Comparison of ENCODE assay signal across 9 cellular contexts in genomic region chr17:77778636-77779524, GRCh38.
DNase-seq lines count a peak whose midpoint lies in the region; ATAC-seq and TF ChIP-seq lines count a peak whose summit lies in the region.
"Had no signal": no experiment of that assay in that cellular context is flagged by ENCODE, and none has a peak within 500 bp of the region (broad histone marks: within the 10 kb centered on the region; RNA-seq: fewer than 3 reads in every experiment).

No MANE protein-coding gene starts in this region.

- H3K4me3 ChIP-seq in BE2C (ENCODE audit: low read depth, low read length): peak overlapping the region; percentile 8
- no peak overlapping the region for H3K4me3 ChIP-seq in epithelial cell of esophagus (ENCODE audit: low read length)
- H3K4me3 ChIP-seq in neuronal stem cell (ENCODE audit: low read length in 2 of 2): no peak overlapping the region

- H3K36me3 Mint-ChIP-seq in activated CD4-positive, alpha-beta T cell treated with anti-CD3 and anti-CD28 coated beads, Interleukin-2, amount 10 ng/mL, durations not matched to agents 24 days and 14 days (ENCODE audit: low read depth): no peaks in the 10 kb centered on the region
- H3K36me3 Mint-ChIP-seq in activated CD4-positive, alpha-beta memory T cell treated with anti-CD3 and anti-CD28 coated beads for 36 hours: no peaks in the 10 kb centered on the region
- H3K36me3 Mint-ChIP-seq: activated naive CD4-positive, alpha-beta T cell treated with anti-CD3 and anti-CD28 coated beads, Interleukin-2, amount 50 U/mL, for 24 hours had no signal

- no peak overlapping the region for H4K8ac ChIP-seq in neuronal stem cell (ENCODE audit: low read depth, low read length)

- peak overlapping the region; percentile 60 for H2BK5ac ChIP-seq in neuronal stem cell (ENCODE audit: low read length)

- H3K4me1 ChIP-seq in BE2C (peaks cover 33% of the 10 kb centered on the region), neuronal stem cell (ENCODE audit: control insufficient read depth in 2 of 2, insufficient read depth in 1 of 2, low read depth in 1 of 2, low read length in 2 of 2) (peaks cover 0 to 27% of the 10 kb centered on the region in 2 donors)

- H3K27me3 ChIP-seq in BE2C: no peaks in the 10 kb centered on the region
- peaks cover 0 to 2% (median 0%) of the 10 kb centered on the region in 3 experiments for H3K27me3 ChIP-seq in neuronal stem cell (ENCODE audit: control insufficient read depth in 3 of 3, insufficient read depth in 3 of 3, low read depth in 1 of 3, low read length in 3 of 3)

- peak overlapping the region; percentile 88 for H2AK5ac ChIP-seq in neuronal stem cell (ENCODE audit: low read depth, low read length)

- H3K9me3 ChIP-seq in BE2C: no peaks in the 10 kb centered on the region
- H3K9me3 ChIP-seq in neuronal stem cell (replicated peaks in 1 of 2; ENCODE audit: control insufficient read depth in 2 of 2, insufficient read depth in 1 of 2, low read depth in 1 of 2, low read length in 2 of 2): peaks cover 0 to 2% of the 10 kb centered on the region in 2 donors

- no peak overlapping the region for H3K4me3 Mint-ChIP-seq in activated CD4-positive, alpha-beta T cell treated with anti-CD3 and anti-CD28 coated beads, Interleukin-2, amount 10 ng/mL, durations not matched to agents 24 days and 14 days
- H3K4me3 Mint-ChIP-seq in activated CD4-positive, alpha-beta memory T cell treated with anti-CD3 and anti-CD28 coated beads for 36 hours: no peak overlapping the region
- H3K4me3 Mint-ChIP-seq: activated naive CD4-positive, alpha-beta T cell treated with anti-CD3 and anti-CD28 coated beads, Interleukin-2, amount 50 U/mL, for 24 hours had no signal

- no peak overlapping the region for H3K27ac Mint-ChIP-seq in activated CD4-positive, alpha-beta T cell treated with anti-CD3 and anti-CD28 coated beads, Interleukin-2, amount 10 ng/mL, durations not matched to agents 24 days and 14 days
- no peak overlapping the region for H3K27ac Mint-ChIP-seq in activated CD4-positive, alpha-beta memory T cell treated with anti-CD3 and anti-CD28 coated beads for 36 hours
- H3K27ac Mint-ChIP-seq: activated naive CD4-positive, alpha-beta T cell treated with anti-CD3 and anti-CD28 coated beads, Interleukin-2, amount 50 U/mL, for 24 hours had no signal

- H3K23ac ChIP-seq in neuronal stem cell (ENCODE audit: low read depth, low read length, poor library complexity): peak overlapping the region; percentile 14

- no peak for TF ChIP-seq CTCF in BE2C (IDR thresholded peaks at IDR 0.05; ENCODE audit: low read depth, low read length)
- TF ChIP-seq CTCF in epithelial cell of esophagus (IDR thresholded peaks at IDR 0.05; ENCODE audit: insufficient read depth, low read depth, low read length, missing control alignments): no peak

- no peaks in the 10 kb centered on the region for H3K9me3 Mint-ChIP-seq in activated CD4-positive, alpha-beta T cell treated with anti-CD3 and anti-CD28 coated beads, Interleukin-2, amount 10 ng/mL, durations not matched to agents 24 days and 14 days
- H3K9me3 Mint-ChIP-seq in activated CD4-positive, alpha-beta memory T cell treated with anti-CD3 and anti-CD28 coated beads for 36 hours: no peaks in the 10 kb centered on the region
- H3K9me3 Mint-ChIP-seq: activated naive CD4-positive, alpha-beta T cell treated with anti-CD3 and anti-CD28 coated beads, Interleukin-2, amount 50 U/mL, for 24 hours had no signal

- POLR2A ChIA-PET in activated CD4-positive, alpha-beta memory T cell treated with anti-CD3 and anti-CD28 coated beads for 36 hours (lab: Charles Lee): no interaction called here

- no peaks in the 10 kb centered on the region for H3K27me3 Mint-ChIP-seq in activated CD4-positive, alpha-beta T cell treated with anti-CD3 and anti-CD28 coated beads, Interleukin-2, amount 10 ng/mL, durations not matched to agents 24 days and 14 days
- no peaks in the 10 kb centered on the region for H3K27me3 Mint-ChIP-seq in activated CD4-positive, alpha-beta memory T cell treated with anti-CD3 and anti-CD28 coated beads for 36 hours
- H3K27me3 Mint-ChIP-seq: activated naive CD4-positive, alpha-beta T cell treated with anti-CD3 and anti-CD28 coated beads, Interleukin-2, amount 50 U/mL, for 24 hours had no signal

- intact Hi-C loops in activated CD4-positive, alpha-beta T cell treated with anti-CD3 and anti-CD28 coated beads, Interleukin-2, amount 10 ng/mL, durations not matched to agents 24 days and 14 days (cut with micrococcal nuclease): no loop called here
- intact Hi-C loops in activated CD4-positive, alpha-beta memory T cell treated with anti-CD3 and anti-CD28 coated beads for 36 hours (cut with micrococcal nuclease): no loop called here

- H3K27ac ChIP-seq in neuronal stem cell (replicated peaks; ENCODE audit: low read length): no peak overlapping the region

- H3K4me2 ChIP-seq in neuronal stem cell (ENCODE audit: insufficient read depth, low read length, poor library complexity, severe bottlenecking): no peak overlapping the region

- H4K91ac ChIP-seq in neuronal stem cell (ENCODE audit: low read depth, low read length, poor library complexity): peak overlapping the region; percentile 69

- H2BK15ac ChIP-seq in neuronal stem cell (ENCODE audit: low read length): peak overlapping the region; percentile 76

- H3K79me1 ChIP-seq in neuronal stem cell (ENCODE audit: low read depth, low read length): no peaks in the 10 kb centered on the region

- WGBS in neuronal stem cell (ENCODE audit: extremely low coverage in 2 of 2, insufficient read length in 2 of 2, insufficient replicate concordance in 1 of 2), 2 donors: no CpG with 5 or more reads among the region's 17 CpGs

- peak; percentile 28 for DNase-seq in BE2C
- peak; percentile 63 for DNase-seq in NCI-H446 treated with DMSO at 0.1 percent for 48 hours (lab: John Stamatoyannopoulos, UW)
- DNase-seq in epithelial cell of esophagus (ENCODE audit: low read depth): peak; percentile 5
- no peak for DNase-seq in neuronal stem cell (ENCODE audit: low spot score)
- no peak for DNase-seq in activated CD4-positive, alpha-beta T cell treated with anti-CD3 and anti-CD28 coated beads, Interleukin-2, amount 10 ng/mL, durations not matched to agents 24 days and 14 days
- no peak for DNase-seq in activated CD4-positive, alpha-beta memory T cell treated with anti-CD3 and anti-CD28 coated beads for 36 hours
- no peak for DNase-seq in activated CD8-positive, alpha-beta memory T cell treated with anti-CD3 and anti-CD28 coated beads, Interleukin-2, amount 50 U/mL, for 4 hours

- peaks cover 8% of the 10 kb centered on the region for H3K4me1 Mint-ChIP-seq in activated CD4-positive, alpha-beta T cell treated with anti-CD3 and anti-CD28 coated beads, Interleukin-2, amount 10 ng/mL, durations not matched to agents 24 days and 14 days
- H3K4me1 Mint-ChIP-seq in activated CD4-positive, alpha-beta memory T cell treated with anti-CD3 and anti-CD28 coated beads for 36 hours (ENCODE audit: low read depth): peaks cover 10% of the 10 kb centered on the region

- H3K9ac ChIP-seq in neuronal stem cell (ENCODE audit: low read depth, low read length, poor library complexity): peak overlapping the region; percentile 37

- H3K14ac ChIP-seq in neuronal stem cell (ENCODE audit: low read length): peak overlapping the region; percentile 47

- no peaks in the 10 kb centered on the region for H3K36me3 ChIP-seq in BE2C
- no peaks in the 10 kb centered on the region for H3K36me3 ChIP-seq in neuronal stem cell (replicated peaks in 1 of 2; ENCODE audit: control insufficient read depth in 2 of 2, insufficient read depth in 2 of 2, low read length in 2 of 2)

- no peak for ATAC-seq in GM18873 (IDR thresholded peaks at IDR 0.05; ENCODE audit: low FRiP score, unreplicated experiment)

- CTCF ChIA-PET in activated CD4-positive, alpha-beta memory T cell treated with anti-CD3 and anti-CD28 coated beads for 36 hours (lab: Charles Lee): interaction anchor here (0.6 kb wide), 1 partner anchor 216 kb away, joined by 3 read pairs; no protein-coding TSS in a partner anchor

- peak overlapping the region; percentile 4 for H3K4ac ChIP-seq in neuronal stem cell (ENCODE audit: low read length)

- no peak overlapping the region for H2AFZ ChIP-seq in neuronal stem cell (ENCODE audit: low read length)

- H2BK120ac ChIP-seq in neuronal stem cell (ENCODE audit: low read depth, low read length): peak overlapping the region; percentile 82

- H2BK12ac ChIP-seq in neuronal stem cell (ENCODE audit: low read length): peak overlapping the region; percentile 89

- peak overlapping the region; percentile 80 for H3K18ac ChIP-seq in neuronal stem cell (ENCODE audit: low read length)

Comparison
In these comparisons a context has a peak if more than half of its experiments do, and no peak if none do; other contexts are left out.
1. DNase-seq: peak in BE2C (single experiment), NCI-H446 treated with DMSO at 0.1 percent for 48 hours (single experiment) and epithelial cell of esophagus (single experiment); none in neuronal stem cell (single experiment), activated CD4-positive, alpha-beta T cell treated with anti-CD3 and anti-CD28 coated beads, Interleukin-2, amount 10 ng/mL, durations not matched to agents 24 days and 14 days (single experiment), activated CD4-positive, alpha-beta memory T cell treated with anti-CD3 and anti-CD28 coated beads for 36 hours (single experiment) and activated CD8-positive, alpha-beta memory T cell treated with anti-CD3 and anti-CD28 coated beads, Interleukin-2, amount 50 U/mL, for 4 hours (single experiment).